ENCODE assay signal across 17 cellular contexts in genomic region chr10:110041479-110041829, GRCh38. TPM values are rescaled to one million over a fixed set of nuclear protein-coding genes. Genes with fewer than 3 reads are reported as not detected.
DNase-seq lines count a peak whose midpoint lies in the region; ATAC-seq and TF ChIP-seq lines count a peak whose summit lies in the region.
"Had no signal": no experiment of that assay in that cellular context is flagged by ENCODE, and none has a peak within 500 bp of the region (broad histone marks: within the 10 kb centered on the region; RNA-seq: fewer than 3 reads in every experiment).

No MANE protein-coding gene starts in this region.

- ATAC-seq in GM23338, result no peak
- ATAC-seq in foreskin keratinocyte, result peak; percentile 16
- ATAC-seq: K562, Right ventricle myocardium inferior had no signal

- H3K27me3 Mint-ChIP-seq in activated naive CD4-positive, alpha-beta T cell treated with anti-CD3 and anti-CD28 coated beads for 36 hours (ENCODE audit: low read depth), result no peaks in the 10 kb centered on the region
- H3K27me3 Mint-ChIP-seq in GM23338 (ENCODE audit: insufficient read depth, low read depth, poor library complexity), result no peaks in the 10 kb centered on the region
- H3K27me3 Mint-ChIP-seq: B cell; CD8-positive, alpha-beta memory T cell had no signal

- CTCF ChIA-PET in activated naive CD4-positive, alpha-beta T cell treated with anti-CD3 and anti-CD28 coated beads for 36 hours (lab: Charles Lee), result interaction anchor here (1.4 kb wide), 1 partner anchor 15 kb away, joined by 3 read pairs; no protein-coding TSS in a partner anchor
- CTCF ChIA-PET in OCI-LY7 (lab: Charles Lee; ENCODE audit: unreplicated experiment), result no interaction called here

- H3K4me3 Mint-ChIP-seq in activated naive CD4-positive, alpha-beta T cell treated with anti-CD3 and anti-CD28 coated beads for 36 hours, result no peak overlapping the region
- H3K4me3 Mint-ChIP-seq in GM23338, result no peak overlapping the region
- H3K4me3 Mint-ChIP-seq: B cell had no signal

- H3K9me3 ChIP-seq in smooth muscle cell (replicated peaks; ENCODE audit: low read depth), result no peaks in the 10 kb centered on the region
- H3K9me3 ChIP-seq in OCI-LY7 (ENCODE audit: low read length), result no peaks in the 10 kb centered on the region

- WGBS in smooth muscle cell (ENCODE audit: low lambda C conversion rate), result 71% methylated on average over 3 of the region's 3 CpGs

- H2AFZ ChIP-seq in GM23338 (no peak overlapping the region), smooth muscle cell (ENCODE audit: low read depth) (no peak overlapping the region), OCI-LY7 (ENCODE audit: low read length) (no peak overlapping the region)

- H3K9ac ChIP-seq in smooth muscle cell (ENCODE audit: low read depth), result peak overlapping the region; percentile 21

- H3K4me1 Mint-ChIP-seq in activated naive CD4-positive, alpha-beta T cell treated with anti-CD3 and anti-CD28 coated beads for 36 hours (ENCODE audit: low read depth), result peaks cover 80% of the 10 kb centered on the region
- peaks cover 28% of the 10 kb centered on the region for H3K4me1 Mint-ChIP-seq in GM23338

- H3K4me2 ChIP-seq in GM23338 (no peak overlapping the region), smooth muscle cell (peak overlapping the region; percentile 32), OCI-LY7 (ENCODE audit: low read length) (no peak overlapping the region)

- H3K27ac ChIP-seq in GM23338 (ENCODE audit: low read depth) (no peak overlapping the region), foreskin keratinocyte (peak overlapping the region; percentile 25), smooth muscle cell (ENCODE audit: low read depth) (peak overlapping the region; percentile 87), OCI-LY7 (ENCODE audit: low read depth, low read length, poor library complexity, severe bottlenecking) (no peak overlapping the region)
- H3K27ac ChIP-seq: HL-60 had no signal

- no peak for TF ChIP-seq CTCF in GM23338 (conservative IDR thresholded peaks at IDR 0.05; ENCODE audit: low read depth in 2 of 2)
- TF ChIP-seq CTCF in foreskin keratinocyte (conservative IDR thresholded peaks at IDR 0.05), result no peak
- TF ChIP-seq CTCF in smooth muscle cell (IDR thresholded peaks at IDR 0.05; ENCODE audit: borderline replicate concordance, insufficient read depth, poor library complexity, severe bottlenecking), result no peak
- no peak for TF ChIP-seq CTCF in OCI-LY7 (conservative IDR thresholded peaks at IDR 0.05; ENCODE audit: low read length)

- no peaks in the 10 kb centered on the region for H3F3A ChIP-seq in GM23338 (replicated peaks; ENCODE audit: low read depth)
- no peaks in the 10 kb centered on the region for H3F3A ChIP-seq in smooth muscle cell (ENCODE audit: low read depth)

- H3K4me1 ChIP-seq in GM23338 (ENCODE audit: insufficient read depth) (peaks cover 15% of the 10 kb centered on the region), foreskin keratinocyte (peaks cover 36% of the 10 kb centered on the region), smooth muscle cell (ENCODE audit: low read depth) (peaks cover 14% of the 10 kb centered on the region), OCI-LY7 (ENCODE audit: insufficient read depth, low read length, poor library complexity, severe bottlenecking) (peaks cover 6% of the 10 kb centered on the region)

- H3K27me3 ChIP-seq in GM23338 (ENCODE audit: insufficient read depth), result no peaks in the 10 kb centered on the region
- H3K27me3 ChIP-seq in foreskin keratinocyte, result no peaks in the 10 kb centered on the region
- H3K27me3 ChIP-seq in smooth muscle cell (ENCODE audit: low read depth), result no peaks in the 10 kb centered on the region

- BruUV-seq in OCI-LY7 (replicated peaks; lab: Mats Ljungman, UMichigan), result no TSS peak

- H4K20me1 ChIP-seq in GM23338 (replicated peaks; ENCODE audit: insufficient read depth), result peaks cover 27% of the 10 kb centered on the region
- H4K20me1 ChIP-seq in smooth muscle cell (ENCODE audit: low read depth), result peaks cover 74% of the 10 kb centered on the region
- peaks cover 14% of the 10 kb centered on the region; the same call in 1 of the 2 replicates for H4K20me1 ChIP-seq in OCI-LY7 (ENCODE audit: insufficient read depth, low read length)

- POLR2A ChIA-PET in OCI-LY7 (lab: Charles Lee), result interaction anchor here (0.6 to 1.8 kb wide), 3 partner anchors 11 to 48 kb away, joined by 3 to 5 read pairs (median 4); no protein-coding TSS in a partner anchor

- H3K36me3 ChIP-seq in GM23338 (ENCODE audit: insufficient read depth) (no peaks in the 10 kb centered on the region), smooth muscle cell (ENCODE audit: low read depth) (no peaks in the 10 kb centered on the region), OCI-LY7 (ENCODE audit: insufficient read depth, low read length) (no peaks in the 10 kb centered on the region)

- peaks cover 4% of the 10 kb centered on the region for H3K9me3 Mint-ChIP-seq in activated naive CD4-positive, alpha-beta T cell treated with anti-CD3 and anti-CD28 coated beads for 36 hours
- no peaks in the 10 kb centered on the region for H3K9me3 Mint-ChIP-seq in GM23338
- H3K9me3 Mint-ChIP-seq: CD8-positive, alpha-beta memory T cell had no signal

- no peak overlapping the region for H3K4me3 ChIP-seq in GM23338
- H3K4me3 ChIP-seq in smooth muscle cell, result no peak overlapping the region
- no peak overlapping the region for H3K4me3 ChIP-seq in OCI-LY7 (ENCODE audit: low read depth, low read length, poor library complexity, severe bottlenecking)
- H3K4me3 ChIP-seq: K562 had no signal

- no peak for DNase-seq in activated naive CD4-positive, alpha-beta T cell treated with anti-CD3 and anti-CD28 coated beads for 36 hours
- no peak for DNase-seq in activated naive CD4-positive, alpha-beta T cell treated with anti-CD3 and anti-CD28 coated beads, Interleukin-2, amount 50 U/mL, for 16 hours
- DNase-seq in GM23338 (ENCODE audit: low spot score), result no peak
- DNase-seq in foreskin keratinocyte, result peak in 1 of 2 donors; percentile 31
- no peak for DNase-seq in smooth muscle cell (lab: John Stamatoyannopoulos, UW; ENCODE audit: unreplicated experiment)
- no peak for DNase-seq in activated effector memory CD4-positive, alpha-beta T cell treated with Interleukin-2 at 50 U/mL for 16 hours
- DNase-seq in OCI-LY7 (ENCODE audit: low spot score), result no peak
- DNase-seq: CD8-positive, alpha-beta memory T cell; GF-D8; NCI-H1105; NCI-H187; NCI-H446 treated with DMSO at 0.1 percent for 48 hours; NCI-H748 treated with DMSO at 0.1 percent for 48 hours had no signal

- intact Hi-C loops in activated naive CD4-positive, alpha-beta T cell treated with anti-CD3 and anti-CD28 coated beads for 36 hours (cut with micrococcal nuclease), result loop anchor here (1.0 kb wide), 1 partner anchor 10 kb away; no protein-coding TSS in a partner anchor
- intact Hi-C loops in OCI-LY7 (cut with micrococcal nuclease; ENCODE audit: unreplicated experiment), result no loop called here

- H3K27ac Mint-ChIP-seq in activated naive CD4-positive, alpha-beta T cell treated with anti-CD3 and anti-CD28 coated beads for 36 hours, result peak overlapping the region; percentile 32
- peak overlapping the region; percentile 27; the same call in 1 of the 2 replicates for H3K27ac Mint-ChIP-seq in GM23338

- H3K79me2 ChIP-seq in GM23338 (replicated peaks; ENCODE audit: insufficient read depth), result peaks cover 93% of the 10 kb centered on the region
- H3K79me2 ChIP-seq in smooth muscle cell (ENCODE audit: low read depth), result peaks cover 88% of the 10 kb centered on the region
- peaks cover 38% of the 10 kb centered on the region for H3K79me2 ChIP-seq in OCI-LY7 (ENCODE audit: insufficient read depth, low read depth, low read length)

- H3K36me3 Mint-ChIP-seq in activated naive CD4-positive, alpha-beta T cell treated with anti-CD3 and anti-CD28 coated beads for 36 hours (ENCODE audit: low read depth), result peaks cover 5% of the 10 kb centered on the region
- peaks cover 4% of the 10 kb centered on the region; the same call in 2 of the 3 replicates for H3K36me3 Mint-ChIP-seq in GM23338 (ENCODE audit: low read depth)

- no peaks in the 10 kb centered on the region for H3K9me2 ChIP-seq in GM23338 (ENCODE audit: insufficient read depth)
- no peaks in the 10 kb centered on the region for H3K9me2 ChIP-seq in OCI-LY7 (ENCODE audit: insufficient read depth, low read length)

TF ChIP-seq in GM23338, 12 proteins besides CTCF, POLR2A, EP300 and RAD21 (continues in another document):
- TF ChIP-seq NANOG (IDR thresholded peaks at IDR 0.05; ENCODE audit: borderline replicate concordance), result no peak
- TF ChIP-seq EZH2phosphoT487 (IDR thresholded peaks at IDR 0.05; ENCODE audit: unreplicated experiment), result no peak
- no peak for TF ChIP-seq EZH2 (IDR thresholded peaks at IDR 0.05; ENCODE audit: low read depth, unreplicated experiment)
- TF ChIP-seq CREB1 (CRISPR knock-in tag; IDR thresholded peaks at IDR 0.05; ENCODE audit: low read depth), result no peak

RNA-seq across cellular contexts. Expression of gene ADD3, which starts 33.7 kb away (rescaled TPM):
- 10 to 100 TPM; 85.2 to 85.8 TPM for total RNA-seq in activated naive CD4-positive, alpha-beta T cell treated with anti-CD3 and anti-CD28 coated beads for 36 hours
- total RNA-seq in GM23338 (2014; rRNA removed; shearing (Covaris generic)), result 75.1 and 767 TPM in 2 replicates
- polyA plus RNA-seq in GM23338 (2016; fragmentation: Nextera tagmentation; extraction: Ambion mirVana) (57.0 and 68.5 TPM in 2 replicates), foreskin keratinocyte (5.6 and 7.1 TPM in 2 replicates), smooth muscle cell (66.3 and 75.0 TPM in 2 replicates)
- total RNA-seq in foreskin keratinocyte (30.2 and 30.3 TPM in 2 replicates), smooth muscle cell (154 and 155 TPM in 2 replicates), OCI-LY7 (2022) (89.7 and 100 TPM in 2 replicates)
- 53.3 and 75.8 TPM in 2 replicates for total RNA-seq in OCI-LY7 (2014; rRNA removed; shearing (Covaris generic))

Comparison
In these comparisons a context has a peak if more than half of its experiments do, and no peak if none do; other contexts are left out.
1. H3K27ac ChIP-seq: peak in foreskin keratinocyte (single experiment) and smooth muscle cell (single experiment); none in GM23338 (single experiment) and OCI-LY7 (single experiment).